In genomic region chr1:42680921-42681683, GRCh38 we compare ENCODE assay signal across 1 cellular context.
TF ChIP-seq lines count a peak whose summit lies in the region.

No MANE protein-coding gene starts in this region.

TF ChIP-seq in SK-N-SH treated with all-trans-retinoic acid at 6 μM for 48 hours, 23 proteins besides CTCF, POLR2A, EP300 and RAD21 (continued from another document):
- no peak for TF ChIP-seq TSHZ2 (CRISPR knock-in tag; IDR thresholded peaks at IDR 0.05)
- no peak for TF ChIP-seq ZFP3 (CRISPR knock-in tag; IDR thresholded peaks at IDR 0.05)
